ENCODE assay signal across 1 cellular context in genomic region chr22:22856364-22856763, GRCh38.
TF ChIP-seq lines count a peak whose summit lies in the region.

No MANE protein-coding gene starts in this region.

TF ChIP-seq in GM12878, 131 proteins besides CTCF, POLR2A, EP300 and RAD21:
- no peak for TF ChIP-seq EED (IDR thresholded peaks at IDR 0.05; ENCODE audit: low read depth)
- TF ChIP-seq POLR2AphosphoS2 (IDR thresholded peaks at IDR 0.05; ENCODE audit: low read depth, low read length), result peak; percentile 95
- no peak for TF ChIP-seq IRF5 (IDR thresholded peaks at IDR 0.05; ENCODE audit: borderline replicate concordance)
- no peak for TF ChIP-seq MTA3 (IDR thresholded peaks at IDR 0.05; ENCODE audit: borderline replicate concordance, low read length)
- TF ChIP-seq CHD1 (IDR thresholded peaks at IDR 0.05; ENCODE audit: low read depth, low read length), result no peak
- TF ChIP-seq MLLT1 (IDR thresholded peaks at IDR 0.05), result peak; percentile 71; the same call in 1 of the 2 replicates
- TF ChIP-seq, protein P1, sequence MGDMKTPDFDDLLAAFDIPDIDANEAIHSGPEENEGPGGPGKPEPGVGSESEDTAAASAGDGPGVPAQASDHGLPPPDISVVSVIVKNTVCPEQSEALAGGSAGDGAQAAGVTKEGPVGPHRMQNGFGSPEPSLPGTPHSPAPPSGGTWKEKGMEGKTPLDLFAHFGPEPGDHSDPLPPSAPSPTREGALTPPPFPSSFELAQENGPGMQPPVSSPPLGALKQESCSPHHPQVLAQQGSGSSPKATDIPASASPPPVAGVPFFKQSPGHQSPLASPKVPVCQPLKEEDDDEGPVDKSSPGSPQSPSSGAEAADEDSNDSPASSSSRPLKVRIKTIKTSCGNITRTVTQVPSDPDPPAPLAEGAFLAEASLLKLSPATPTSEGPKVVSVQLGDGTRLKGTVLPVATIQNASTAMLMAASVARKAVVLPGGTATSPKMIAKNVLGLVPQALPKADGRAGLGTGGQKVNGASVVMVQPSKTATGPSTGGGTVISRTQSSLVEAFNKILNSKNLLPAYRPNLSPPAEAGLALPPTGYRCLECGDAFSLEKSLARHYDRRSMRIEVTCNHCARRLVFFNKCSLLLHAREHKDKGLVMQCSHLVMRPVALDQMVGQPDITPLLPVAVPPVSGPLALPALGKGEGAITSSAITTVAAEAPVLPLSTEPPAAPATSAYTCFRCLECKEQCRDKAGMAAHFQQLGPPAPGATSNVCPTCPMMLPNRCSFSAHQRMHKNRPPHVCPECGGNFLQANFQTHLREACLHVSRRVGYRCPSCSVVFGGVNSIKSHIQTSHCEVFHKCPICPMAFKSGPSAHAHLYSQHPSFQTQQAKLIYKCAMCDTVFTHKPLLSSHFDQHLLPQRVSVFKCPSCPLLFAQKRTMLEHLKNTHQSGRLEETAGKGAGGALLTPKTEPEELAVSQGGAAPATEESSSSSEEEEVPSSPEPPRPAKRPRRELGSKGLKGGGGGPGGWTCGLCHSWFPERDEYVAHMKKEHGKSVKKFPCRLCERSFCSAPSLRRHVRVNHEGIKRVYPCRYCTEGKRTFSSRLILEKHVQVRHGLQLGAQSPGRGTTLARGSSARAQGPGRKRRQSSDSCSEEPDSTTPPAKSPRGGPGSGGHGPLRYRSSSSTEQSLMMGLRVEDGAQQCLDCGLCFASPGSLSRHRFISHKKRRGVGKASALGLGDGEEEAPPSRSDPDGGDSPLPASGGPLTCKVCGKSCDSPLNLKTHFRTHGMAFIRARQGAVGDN (IDR thresholded peaks at IDR 0.05), result 0 out of 2 replicates have a peak, but pooled peaks have one; percentile 29
- 0 out of 2 replicates have a peak, but pooled peaks have one; percentile 26 for TF ChIP-seq LARP7 (IDR thresholded peaks at IDR 0.05)
- TF ChIP-seq SIN3A (IDR thresholded peaks at IDR 0.05; ENCODE audit: low read depth, low read length), result no peak
- peak; percentile 96 for TF ChIP-seq POLR2AphosphoS5 (IDR thresholded peaks at IDR 0.05; ENCODE audit: low read length)
- peak; percentile 79; the same call in 1 of the 3 replicates for TF ChIP-seq POU2F2 (IDR thresholded peaks at IDR 0.05; ENCODE audit: borderline replicate concordance, low read depth, low read length)
